In genomic region chr11:103832762-103833161, GRCh38 we compare ENCODE assay signal across 20 cellular contexts.
"Had no signal": no experiment of that assay in that cellular context is flagged by ENCODE, and none has a peak within 500 bp of the region (broad histone marks: within the 10 kb centered on the region; RNA-seq: fewer than 3 reads in every experiment).

No MANE protein-coding gene starts in this region.

- H3K27me3 Mint-ChIP-seq: type B pancreatic cell had no signal

- H3K36me3 ChIP-seq: gastroesophageal sphincter, left ventricle myocardium inferior, lower lobe of right lung, neural progenitor cell, ovary, right atrium auricular region, suprapubic skin, thyroid gland had no signal

- ATAC-seq: gastroesophageal sphincter; left cardiac atrium; lower lobe of right lung; natural killer cell treated with Interleukin-12 subunit alpha and Interleukin-12 subunit beta and Interleukin-15 and Interleukin-18, amount 100 ng/mL, for 72 hours; stimulated activated naive CD8-positive, alpha-beta T cell treated with anti-CD3 and anti-CD28 coated beads, Interleukin-15, Interleukin-2, amounts not matched to agents 100 U/mL and 50 U/mL, for 24 hours had no signal

- DNase-seq: dermis blood vessel endothelial cell; immature natural killer cell; kidney; left cardiac atrium; left ventricle myocardium inferior; lower lobe of right lung; mesenchymal stem cell; midbrain; nucleus accumbens; ovary; small intestine; stimulated activated CD4-positive, alpha-beta T cell treated with anti-CD3 and anti-CD28 coated beads, Interleukin-2, amount 100 ng/mL, for 48 hours; stimulated activated naive CD8-positive, alpha-beta T cell treated with anti-CD3 and anti-CD28 coated beads, Interleukin-15, Interleukin-2, amounts not matched to agents 100 U/mL and 50 U/mL, for 24 hours; thyroid gland had no signal

- H3K4me3 Mint-ChIP-seq: immature natural killer cell; natural killer cell treated with Interleukin-12 subunit alpha and Interleukin-12 subunit beta and Interleukin-15 and Interleukin-18, amount 100 ng/mL, for 72 hours; neural progenitor cell; type B pancreatic cell had no signal

- H3K9me3 ChIP-seq: lower lobe of right lung, ovary, thyroid gland had no signal

- H3K4me1 ChIP-seq: gastroesophageal sphincter, left ventricle myocardium inferior, lower lobe of right lung, neural progenitor cell, right atrium auricular region, suprapubic skin, thyroid gland had no signal

- H3K36me3 Mint-ChIP-seq: type B pancreatic cell had no signal

- H2AFZ ChIP-seq: neural progenitor cell had no signal

- H3K27ac ChIP-seq: gastroesophageal sphincter, left ventricle myocardium inferior, lower lobe of right lung, neural progenitor cell, ovary, right atrium auricular region, suprapubic skin, thyroid gland had no signal

- H3K4me1 Mint-ChIP-seq: immature natural killer cell, neural progenitor cell had no signal

- H3K27ac Mint-ChIP-seq: immature natural killer cell; natural killer cell treated with Interleukin-12 subunit alpha and Interleukin-12 subunit beta and Interleukin-15 and Interleukin-18, amount 100 ng/mL, for 72 hours; neural progenitor cell; type B pancreatic cell had no signal

- H3K9ac ChIP-seq: neural progenitor cell had no signal

- H3K27me3 ChIP-seq: gastroesophageal sphincter, neural progenitor cell, ovary, right atrium auricular region, suprapubic skin, thyroid gland had no signal

- H3K4me2 ChIP-seq: neural progenitor cell had no signal

- H3K4me3 ChIP-seq: gastroesophageal sphincter, left ventricle myocardium inferior, lower lobe of right lung, neural progenitor cell, ovary, right atrium auricular region, suprapubic skin, thyroid gland had no signal
